7 cellular contexts compared by ENCODE assay signal in the genomic region with DNA sequence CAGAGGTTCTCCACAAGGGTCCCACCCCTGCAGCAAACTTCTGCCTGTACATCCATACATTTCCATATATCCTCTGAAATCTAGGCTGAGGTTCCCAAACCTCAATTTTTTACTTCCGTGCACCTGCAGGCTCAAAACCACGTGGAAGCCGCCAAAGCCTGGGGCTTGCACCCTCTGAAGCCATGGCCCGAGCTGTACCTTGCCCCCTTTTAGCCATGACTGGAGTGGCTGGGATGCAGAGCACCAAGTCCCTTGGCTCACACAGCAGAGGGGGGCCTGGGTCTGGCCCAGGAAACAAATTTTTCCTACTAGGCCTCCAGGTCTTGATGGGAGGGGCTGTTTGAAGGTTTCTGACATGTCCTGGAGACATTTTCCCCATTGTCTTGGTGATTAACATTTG.
"Had no signal": no experiment of that assay in that cellular context is flagged by ENCODE, and none has a peak within 500 bp of the region (broad histone marks: within the 10 kb centered on the region; RNA-seq: fewer than 3 reads in every experiment).

No MANE protein-coding gene starts in this region.

- DNase-seq: IMR-90, KBM-7, KG1 had no signal

- FAIRE-seq: HepG2, HTR-8/SVneo, K562 had no signal

- H3K27ac ChIP-seq: HL-60 had no signal

- H3K4me3 ChIP-seq: K562 had no signal

- ATAC-seq: HepG2, K562 had no signal
